2 cellular contexts compared by ENCODE assay signal in the genomic region with DNA sequence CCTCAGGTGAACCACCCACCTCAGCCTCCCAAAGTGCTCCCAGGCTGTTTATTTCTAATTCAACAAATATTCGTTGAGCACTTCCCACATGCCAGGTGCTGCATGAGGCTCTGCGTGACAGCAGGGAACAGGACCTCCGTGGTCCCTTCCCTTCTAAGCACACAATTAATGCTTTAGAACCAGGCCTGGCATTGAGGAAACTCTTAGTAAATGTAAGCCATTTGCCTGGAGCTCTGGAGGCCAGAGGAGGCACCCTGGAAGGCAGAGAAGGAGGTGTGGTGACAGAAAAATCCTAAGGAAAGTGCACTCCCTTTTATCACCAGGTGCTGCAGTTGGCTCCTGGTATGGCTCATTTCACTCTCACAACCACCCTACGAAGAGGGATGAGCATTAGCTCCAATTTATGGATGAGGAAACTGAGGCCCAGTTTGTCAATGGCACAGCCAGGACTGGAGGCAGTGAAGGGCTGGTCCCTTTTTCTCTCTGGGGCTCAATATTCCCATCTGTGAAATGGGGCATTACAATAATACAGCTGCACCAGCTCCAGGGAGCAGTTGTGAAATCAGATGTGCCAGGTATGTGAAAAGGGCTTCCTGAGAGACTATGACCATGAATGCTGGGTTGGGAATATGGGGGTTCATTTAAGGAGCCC.
A peak's percentile ranks its signal among the peaks of the same experiment; 100 is the strongest.
TF ChIP-seq lines count a peak whose summit lies in the region.

No MANE protein-coding gene starts in this region.

TF ChIP-seq in HCT116, 20 proteins besides CTCF, POLR2A, EP300 and RAD21:
- TF ChIP-seq, protein P1, sequence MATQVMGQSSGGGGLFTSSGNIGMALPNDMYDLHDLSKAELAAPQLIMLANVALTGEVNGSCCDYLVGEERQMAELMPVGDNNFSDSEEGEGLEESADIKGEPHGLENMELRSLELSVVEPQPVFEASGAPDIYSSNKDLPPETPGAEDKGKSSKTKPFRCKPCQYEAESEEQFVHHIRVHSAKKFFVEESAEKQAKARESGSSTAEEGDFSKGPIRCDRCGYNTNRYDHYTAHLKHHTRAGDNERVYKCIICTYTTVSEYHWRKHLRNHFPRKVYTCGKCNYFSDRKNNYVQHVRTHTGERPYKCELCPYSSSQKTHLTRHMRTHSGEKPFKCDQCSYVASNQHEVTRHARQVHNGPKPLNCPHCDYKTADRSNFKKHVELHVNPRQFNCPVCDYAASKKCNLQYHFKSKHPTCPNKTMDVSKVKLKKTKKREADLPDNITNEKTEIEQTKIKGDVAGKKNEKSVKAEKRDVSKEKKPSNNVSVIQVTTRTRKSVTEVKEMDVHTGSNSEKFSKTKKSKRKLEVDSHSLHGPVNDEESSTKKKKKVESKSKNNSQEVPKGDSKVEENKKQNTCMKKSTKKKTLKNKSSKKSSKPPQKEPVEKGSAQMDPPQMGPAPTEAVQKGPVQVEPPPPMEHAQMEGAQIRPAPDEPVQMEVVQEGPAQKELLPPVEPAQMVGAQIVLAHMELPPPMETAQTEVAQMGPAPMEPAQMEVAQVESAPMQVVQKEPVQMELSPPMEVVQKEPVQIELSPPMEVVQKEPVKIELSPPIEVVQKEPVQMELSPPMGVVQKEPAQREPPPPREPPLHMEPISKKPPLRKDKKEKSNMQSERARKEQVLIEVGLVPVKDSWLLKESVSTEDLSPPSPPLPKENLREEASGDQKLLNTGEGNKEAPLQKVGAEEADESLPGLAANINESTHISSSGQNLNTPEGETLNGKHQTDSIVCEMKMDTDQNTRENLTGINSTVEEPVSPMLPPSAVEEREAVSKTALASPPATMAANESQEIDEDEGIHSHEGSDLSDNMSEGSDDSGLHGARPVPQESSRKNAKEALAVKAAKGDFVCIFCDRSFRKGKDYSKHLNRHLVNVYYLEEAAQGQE (IDR thresholded peaks at IDR 0.05; ENCODE audit: low read depth) = no peak
- TF ChIP-seq YY1 (IDR thresholded peaks at IDR 0.05; ENCODE audit: extremely low read depth, insufficient replicate concordance, low read depth, low read length) = no peak
- no peak for TF ChIP-seq SP1 (IDR thresholded peaks at IDR 0.05; ENCODE audit: low read depth)
- TF ChIP-seq TCF7L2 (IDR thresholded peaks at IDR 0.05; ENCODE audit: borderline replicate concordance, extremely low read depth, insufficient read depth, insufficient read length) = no peak
- TF ChIP-seq, protein P2, sequence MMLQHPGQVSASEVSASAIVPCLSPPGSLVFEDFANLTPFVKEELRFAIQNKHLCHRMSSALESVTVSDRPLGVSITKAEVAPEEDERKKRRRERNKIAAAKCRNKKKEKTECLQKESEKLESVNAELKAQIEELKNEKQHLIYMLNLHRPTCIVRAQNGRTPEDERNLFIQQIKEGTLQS (IDR thresholded peaks at IDR 0.05) = no peak
- TF ChIP-seq EGR1 (IDR thresholded peaks at IDR 0.05; ENCODE audit: low read depth) = no peak
- no peak for TF ChIP-seq ZFX (IDR thresholded peaks at IDR 0.05)
- TF ChIP-seq, protein P3, sequence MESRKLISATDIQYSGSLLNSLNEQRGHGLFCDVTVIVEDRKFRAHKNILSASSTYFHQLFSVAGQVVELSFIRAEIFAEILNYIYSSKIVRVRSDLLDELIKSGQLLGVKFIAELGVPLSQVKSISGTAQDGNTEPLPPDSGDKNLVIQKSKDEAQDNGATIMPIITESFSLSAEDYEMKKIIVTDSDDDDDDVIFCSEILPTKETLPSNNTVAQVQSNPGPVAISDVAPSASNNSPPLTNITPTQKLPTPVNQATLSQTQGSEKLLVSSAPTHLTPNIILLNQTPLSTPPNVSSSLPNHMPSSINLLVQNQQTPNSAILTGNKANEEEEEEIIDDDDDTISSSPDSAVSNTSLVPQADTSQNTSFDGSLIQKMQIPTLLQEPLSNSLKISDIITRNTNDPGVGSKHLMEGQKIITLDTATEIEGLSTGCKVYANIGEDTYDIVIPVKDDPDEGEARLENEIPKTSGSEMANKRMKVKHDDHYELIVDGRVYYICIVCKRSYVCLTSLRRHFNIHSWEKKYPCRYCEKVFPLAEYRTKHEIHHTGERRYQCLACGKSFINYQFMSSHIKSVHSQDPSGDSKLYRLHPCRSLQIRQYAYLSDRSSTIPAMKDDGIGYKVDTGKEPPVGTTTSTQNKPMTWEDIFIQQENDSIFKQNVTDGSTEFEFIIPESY (IDR thresholded peaks at IDR 0.05; ENCODE audit: extremely low read depth, insufficient replicate concordance, low read length) = no peak
- no peak for TF ChIP-seq SRF (IDR thresholded peaks at IDR 0.05; ENCODE audit: low read depth)
- TF ChIP-seq FOSL1 (IDR thresholded peaks at IDR 0.05; ENCODE audit: low read depth) = no peak
- TF ChIP-seq JUND (IDR thresholded peaks at IDR 0.05) = no peak
- no peak for TF ChIP-seq CEBPB (IDR thresholded peaks at IDR 0.05; ENCODE audit: low read depth)
- TF ChIP-seq EZH2phosphoT487 (IDR thresholded peaks at IDR 0.05; ENCODE audit: borderline replicate concordance) = no peak
- TF ChIP-seq POLR2AphosphoS5 (IDR thresholded peaks at IDR 0.05; ENCODE audit: low read depth, low read length) = no peak
- no peak for TF ChIP-seq CBX3 (IDR thresholded peaks at IDR 0.05; ENCODE audit: low read depth)
- no peak for TF ChIP-seq EZH2 (IDR thresholded peaks at IDR 0.05)
- TF ChIP-seq SIN3A (IDR thresholded peaks at IDR 0.05; ENCODE audit: low read depth) = no peak

TF ChIP-seq in H1, 55 proteins besides CTCF, POLR2A, EP300 and RAD21:
- no peak for TF ChIP-seq RBBP5 (IDR thresholded peaks at IDR 0.05; ENCODE audit: borderline replicate concordance, low read depth, low read length)
- TF ChIP-seq KDM1A (IDR thresholded peaks at IDR 0.05; ENCODE audit: borderline replicate concordance, low read length) = peak; percentile 99
- peak in 1 of 2 experiments; percentile 98; a peak in 2 of 4 replicates for TF ChIP-seq HDAC2 (IDR thresholded peaks at IDR 0.05; ENCODE audit: borderline replicate concordance in 1 of 2, low read depth in 2 of 2, low read length in 2 of 2)
- TF ChIP-seq SIX5 (IDR thresholded peaks at IDR 0.05; ENCODE audit: low read depth, low read length) = no peak
TF ChIP-seq in H1: peak in this region for 2.
